In genomic region chr17:4525691-4526397, GRCh38 we compare ENCODE assay signal across 17 cellular contexts. TPM values are rescaled to one million over a fixed set of nuclear protein-coding genes. Genes with fewer than 3 reads are reported as not detected.
DNase-seq lines count a peak whose midpoint lies in the region; ATAC-seq and TF ChIP-seq lines count a peak whose summit lies in the region.
"Had no signal": no experiment of that assay in that cellular context is flagged by ENCODE, and none has a peak within 500 bp of the region (broad histone marks: within the 10 kb centered on the region; RNA-seq: fewer than 3 reads in every experiment).

No MANE protein-coding gene starts in this region.

- no peaks in the 10 kb centered on the region for H3K36me3 ChIP-seq in BLaER1 treated with 17β-estradiol and CSF1 and Interleukin-3, amounts not matched to agents 10 nM and 100 nM
- no peaks in the 10 kb centered on the region for H3K36me3 ChIP-seq in neural progenitor cell
- H3K36me3 ChIP-seq in OCI-LY7 (ENCODE audit: insufficient read depth, low read length), result no peaks in the 10 kb centered on the region

- H3K27me3 Mint-ChIP-seq in Calu3 (ENCODE audit: unreplicated experiment) (no peaks in the 10 kb centered on the region), neural progenitor cell (ENCODE audit: insufficient read depth, low read depth) (peaks cover 7% of the 10 kb centered on the region)

- ATAC-seq in HG02885 (IDR thresholded peaks at IDR 0.05; ENCODE audit: poor library complexity, unreplicated experiment), result no peak
- ATAC-seq: GM23338, HCT116 had no signal

- peaks cover 4% of the 10 kb centered on the region for H3F3A ChIP-seq in neural progenitor cell (ENCODE audit: low read depth)

- DNase-seq in Calu3 (no peak), dorsolateral prefrontal cortex (no peak), neural progenitor cell (ENCODE audit: low spot score) (no peak), OCI-LY7 (ENCODE audit: low spot score) (no peak), EL (no peak)
- DNase-seq: CD4-positive, CD25-positive, alpha-beta regulatory T cell; CD8-positive, alpha-beta memory T cell; COR-L47; GDM1; H7; HFFc6 had no signal

- peak overlapping the region in 3 of 11 experiments; percentile 70 to 85 (median 81); a peak in 2 of 22 replicates for H3K9ac ChIP-seq in BLaER1 treated with 17β-estradiol and CSF1 and Interleukin-3, amounts not matched to agents 10 nM and 100 nM
- no peak overlapping the region for H3K9ac ChIP-seq in neural progenitor cell
- H3K9ac ChIP-seq: BLaER1, KMS-11 had no signal

- intact Hi-C loops in Calu3 (cut with micrococcal nuclease; ENCODE audit: unreplicated experiment) (no loop called here), dorsolateral prefrontal cortex (cut with DNase I) (no loop called here), OCI-LY7 (cut with micrococcal nuclease; ENCODE audit: unreplicated experiment) (no loop called here)

- TF ChIP-seq CTCF in Calu3 (IDR thresholded peaks at IDR 0.05; ENCODE audit: unreplicated experiment) (no peak), dorsolateral prefrontal cortex (IDR thresholded peaks at IDR 0.05 in 54 of 56, conservative IDR thresholded peaks at IDR 0.05 in 2 of 56; ENCODE audit: low read depth in 1 of 56, partially characterized antibody in 56 of 56) (no peak), neural progenitor cell (IDR thresholded peaks at IDR 0.05) (no peak), OCI-LY7 (conservative IDR thresholded peaks at IDR 0.05; ENCODE audit: low read length) (no peak)

- no peak overlapping the region for H3K4me3 Mint-ChIP-seq in Calu3 (ENCODE audit: low read depth, unreplicated experiment)
- H3K4me3 Mint-ChIP-seq in neural progenitor cell, result peak overlapping the region; percentile 59
- H3K4me3 Mint-ChIP-seq: CD4-positive, CD25-positive, alpha-beta regulatory T cell; CD8-positive, alpha-beta memory T cell; GM23338; HFFc6 had no signal

- H3K79me2 ChIP-seq in neural progenitor cell (ENCODE audit: low read depth) (no peaks in the 10 kb centered on the region), OCI-LY7 (ENCODE audit: insufficient read depth, low read depth, low read length) (no peaks in the 10 kb centered on the region)

- H3K4me1 Mint-ChIP-seq in Calu3 (ENCODE audit: low read depth, unreplicated experiment) (peaks cover 22% of the 10 kb centered on the region), neural progenitor cell (peaks cover 25% of the 10 kb centered on the region)
- H3K4me1 Mint-ChIP-seq: CD4-positive, CD25-positive, alpha-beta regulatory T cell; CD8-positive, alpha-beta memory T cell had no signal

- H3K4me2 ChIP-seq in BLaER1 treated with 17β-estradiol and CSF1 and Interleukin-3, amounts not matched to agents 10 nM and 100 nM, result peak overlapping the region in 2 of 11 experiments; percentile 33 to 44; a peak in 4 of 22 replicates
- no peak overlapping the region for H3K4me2 ChIP-seq in neural progenitor cell
- H3K4me2 ChIP-seq in OCI-LY7 (ENCODE audit: low read length), result no peak overlapping the region
- H3K4me2 ChIP-seq: GM23338, KMS-11 had no signal

- H3K4me3 ChIP-seq in BLaER1 treated with 17β-estradiol and CSF1 and Interleukin-3, amounts not matched to agents 10 nM and 100 nM, result no peak overlapping the region
- H3K4me3 ChIP-seq in dorsolateral prefrontal cortex, result no peak overlapping the region
- H3K4me3 ChIP-seq in neural progenitor cell, result no peak overlapping the region
- no peak overlapping the region for H3K4me3 ChIP-seq in OCI-LY7 (ENCODE audit: low read depth, low read length, poor library complexity, severe bottlenecking)
- H3K4me3 ChIP-seq: BLaER1, GM23338 had no signal

- no peaks in the 10 kb centered on the region for H3K9me3 Mint-ChIP-seq in Calu3 (ENCODE audit: low read depth, unreplicated experiment)
- no peaks in the 10 kb centered on the region for H3K9me3 Mint-ChIP-seq in neural progenitor cell
- H3K9me3 Mint-ChIP-seq: CD8-positive, alpha-beta memory T cell; GM23338; HFFc6 had no signal

- peak overlapping the region in 7 of 11 experiments; percentile 86 to 97 (median 94); a peak in 12 of 22 replicates for H3K27ac ChIP-seq in BLaER1 treated with 17β-estradiol and CSF1 and Interleukin-3, amounts not matched to agents 10 nM and 100 nM
- H3K27ac ChIP-seq in dorsolateral prefrontal cortex, result peak overlapping the region in 33 of 59 donors; percentile 0 to 99 (median 56)
- no peak overlapping the region for H3K27ac ChIP-seq in neural progenitor cell
- no peak overlapping the region for H3K27ac ChIP-seq in OCI-LY7 (ENCODE audit: low read depth, low read length, poor library complexity, severe bottlenecking)
- H3K27ac ChIP-seq: KMS-11 had no signal

- H3K36me3 Mint-ChIP-seq in Calu3 (ENCODE audit: insufficient read depth, unreplicated experiment) (peaks cover 56% of the 10 kb centered on the region), neural progenitor cell (peaks cover 2% of the 10 kb centered on the region)
- H3K36me3 Mint-ChIP-seq: CD4-positive, CD25-positive, alpha-beta regulatory T cell; CD8-positive, alpha-beta memory T cell had no signal

- H3K27ac Mint-ChIP-seq in Calu3 (ENCODE audit: unreplicated experiment) (peak overlapping the region; percentile 21), neural progenitor cell (no peak overlapping the region)
- H3K27ac Mint-ChIP-seq: CD4-positive, CD25-positive, alpha-beta regulatory T cell; GM23338; HFFc6 had no signal

- BruUV-seq in Calu3 (replicated peaks; lab: Mats Ljungman, UMichigan), result no TSS peak
- BruUV-seq in OCI-LY7 (replicated peaks; lab: Mats Ljungman, UMichigan), result no TSS peak

- no peaks in the 10 kb centered on the region; a peak in 1 of 22 replicates for H4K20me1 ChIP-seq in BLaER1 treated with 17β-estradiol and CSF1 and Interleukin-3, amounts not matched to agents 10 nM and 100 nM
- H4K20me1 ChIP-seq in neural progenitor cell (ENCODE audit: low read depth) (no peaks in the 10 kb centered on the region), OCI-LY7 (ENCODE audit: insufficient read depth, low read length) (no peaks in the 10 kb centered on the region)
- H4K20me1 ChIP-seq: BLaER1 had no signal

- peaks cover 26 to 89% (median 84%) of the 10 kb centered on the region in 10 experiments for H3K4me1 ChIP-seq in BLaER1 treated with 17β-estradiol and CSF1 and Interleukin-3, amounts not matched to agents 10 nM and 100 nM
- peaks cover 19% of the 10 kb centered on the region for H3K4me1 ChIP-seq in neural progenitor cell
- H3K4me1 ChIP-seq in OCI-LY7 (ENCODE audit: insufficient read depth, low read length, poor library complexity, severe bottlenecking), result peaks cover 46% of the 10 kb centered on the region

- no peaks in the 10 kb centered on the region; a peak in 1 of 22 replicates for H3K27me3 ChIP-seq in BLaER1 treated with 17β-estradiol and CSF1 and Interleukin-3, amounts not matched to agents 10 nM and 100 nM
- H3K27me3 ChIP-seq in dorsolateral prefrontal cortex (no peaks in the 10 kb centered on the region), neural progenitor cell (peaks cover 11% of the 10 kb centered on the region)
- H3K27me3 ChIP-seq: BLaER1 had no signal

- H2AFZ ChIP-seq in neural progenitor cell (replicated peaks) (no peak overlapping the region), OCI-LY7 (ENCODE audit: low read length) (no peak overlapping the region)
- H2AFZ ChIP-seq: GM23338 had no signal

- CTCF ChIA-PET in Calu3 (lab: Charles Lee) (no interaction called here), OCI-LY7 (lab: Charles Lee; ENCODE audit: unreplicated experiment) (no interaction called here)

- POLR2A ChIA-PET in OCI-LY7 (lab: Charles Lee), result no interaction called here

- H3K9me2 ChIP-seq in OCI-LY7 (ENCODE audit: insufficient read depth, low read length), result no peaks in the 10 kb centered on the region

- no peaks in the 10 kb centered on the region for H3K9me3 ChIP-seq in BLaER1 treated with 17β-estradiol and CSF1 and Interleukin-3, amounts not matched to agents 10 nM and 100 nM (replicated peaks in 1 of 11)
- H3K9me3 ChIP-seq in neural progenitor cell (ENCODE audit: low read depth) (no peaks in the 10 kb centered on the region), OCI-LY7 (ENCODE audit: low read length) (no peaks in the 10 kb centered on the region)
- H3K9me3 ChIP-seq: BLaER1 had no signal

RNA-seq across cellular contexts. Expression of gene SPNS2, which starts 27.2 kb away (rescaled TPM):
- total RNA-seq in Calu3 (2022) (63.4 and 104 TPM in 2 replicates), dorsolateral prefrontal cortex (100 to 1,000 TPM in 4 of 120 experiments, 10 to 100 TPM in 116; 41.1 to 115 (median 69.7) TPM), neural progenitor cell (ENCODE audit: low replicate concordance) (0.34 and 1.7 TPM in 2 replicates), OCI-LY7 (2022) (1.6 TPM in 2 replicates)
- total RNA-seq in OCI-LY7 (2014; rRNA removed; shearing (Covaris generic)), result 1.1 and 5.4 TPM in 2 replicates
- total RNA-seq: HFFc6 had no signal

RNA-seq across cellular contexts. Expression of gene MYBBP1A, which starts 29.3 kb away (rescaled TPM):
- total RNA-seq in Calu3 (2022) (61.6 and 64.2 TPM in 2 replicates), dorsolateral prefrontal cortex (100 to 1,000 TPM in 2 of 120 experiments, 10 to 100 TPM in 118; 49.9 to 110 (median 68.5) TPM), neural progenitor cell (ENCODE audit: low replicate concordance) (17.4 and 44.6 TPM in 2 replicates), OCI-LY7 (2022) (106 and 131 TPM in 2 replicates)
- 137 and 142 TPM in 2 replicates for total RNA-seq in OCI-LY7 (2014; rRNA removed; shearing (Covaris generic))

RNA-seq across cellular contexts. Expression of gene GGT6, which starts 34.5 kb away (rescaled TPM):
- total RNA-seq in Calu3 (2022), result 1.1 and 1.8 TPM in 2 replicates
- total RNA-seq in dorsolateral prefrontal cortex, result under 1 TPM in 1 of 120 experiments, not detected in 119; 0.29 TPM
- total RNA-seq in neural progenitor cell (ENCODE audit: low replicate concordance), result not detected in 2 replicates
- not detected in 2 replicates for total RNA-seq in OCI-LY7 (2014; rRNA removed; shearing (Covaris generic))
- not detected in 2 replicates for total RNA-seq in OCI-LY7 (2022)
- total RNA-seq: CD4-positive, CD25-positive, alpha-beta regulatory T cell; CD8-positive, alpha-beta memory T cell; H7; HFFc6 had no signal

RNA-seq across cellular contexts. Expression of gene SMTNL2, which starts 58.5 kb away (rescaled TPM):
- total RNA-seq in Calu3 (2022) (not detected in 2 replicates), dorsolateral prefrontal cortex (1 to 10 TPM in 38 of 120 experiments, under 1 TPM in 51, not detected in 31; 0.19 to 4.3 (median 0.85) TPM), neural progenitor cell (ENCODE audit: low replicate concordance) (3.0 and 5.2 TPM in 2 replicates), OCI-LY7 (2022) (not detected in 2 replicates)
- not detected in 2 replicates for total RNA-seq in OCI-LY7 (2014; rRNA removed; shearing (Covaris generic))
- total RNA-seq: CD4-positive, CD25-positive, alpha-beta regulatory T cell; CD8-positive, alpha-beta memory T cell; HFFc6 had no signal

Comparison
In these comparisons a context has a peak if more than half of its experiments do, and no peak if none do; other contexts are left out.
1. H3K27ac ChIP-seq: peak in BLaER1 treated with 17β-estradiol and CSF1 and Interleukin-3, amounts not matched to agents 10 nM and 100 nM (7 of 11) and dorsolateral prefrontal cortex (33 of 59); none in neural progenitor cell (single experiment) and OCI-LY7 (single experiment).
2. RNA of gene SPNS2, which starts 27.2 kb away (total RNA-seq): 41.1 to 115 TPM in dorsolateral prefrontal cortex and 63.4 to 104 TPM in Calu3; 1.1 to 5.4 TPM in OCI-LY7 and 0.34 to 1.7 TPM in neural progenitor cell; every median in the first group is over 4 times any median in the second.